ENCODE assay signal across 1 cellular context in genomic region chr20:31699801-31700728, GRCh38.
TF ChIP-seq lines count a peak whose summit lies in the region.

No MANE protein-coding gene starts in this region.

TF ChIP-seq in HepG2, 621 proteins besides CTCF, POLR2A, EP300 and RAD21 (continued from another document and continues in another):
- TF ChIP-seq ZNF547 (CRISPR knock-in tag; IDR thresholded peaks at IDR 0.05) (0 out of 2 replicates have a peak, but pooled peaks have one; percentile 71), KAT7 (CRISPR knock-in tag; IDR thresholded peaks at IDR 0.05; ENCODE audit: borderline replicate concordance) (no peak), ARID2 (CRISPR knock-in tag; IDR thresholded peaks at IDR 0.05; ENCODE audit: borderline replicate concordance) (no peak), ZNF333 (CRISPR knock-in tag; IDR thresholded peaks at IDR 0.05; ENCODE audit: borderline replicate concordance) (no peak), ASH2L (IDR thresholded peaks at IDR 0.05; ENCODE audit: insufficient read length, low read depth, low read length) (no peak), ZNF558 (CRISPR knock-in tag; IDR thresholded peaks at IDR 0.05; ENCODE audit: borderline replicate concordance) (no peak), ZNF232 (CRISPR knock-in tag; IDR thresholded peaks at IDR 0.05; ENCODE audit: borderline replicate concordance) (no peak), FOXA3 (CRISPR knock-in tag; IDR thresholded peaks at IDR 0.05) (peak; percentile 29; the same call in 1 of the 2 replicates), MXD4 (CRISPR knock-in tag; IDR thresholded peaks at IDR 0.05) (no peak), ZFP37 (CRISPR knock-in tag; IDR thresholded peaks at IDR 0.05; ENCODE audit: borderline replicate concordance) (no peak), ATF7 (IDR thresholded peaks at IDR 0.05) (no peak), ATF7 (CRISPR knock-in tag; IDR thresholded peaks at IDR 0.05) (0 out of 2 replicates have a peak, but pooled peaks have one; percentile 4), HNRNPLL (IDR thresholded peaks at IDR 0.05; ENCODE audit: low read depth, low read length, poor library complexity, severe bottlenecking) (no peak), MTF2 (CRISPR knock-in tag; IDR thresholded peaks at IDR 0.05; ENCODE audit: borderline replicate concordance) (no peak), ZNF784 (CRISPR knock-in tag; IDR thresholded peaks at IDR 0.05; ENCODE audit: borderline replicate concordance) (peak; percentile 24; the same call in 1 of the 2 replicates), HBP1 (CRISPR knock-in tag; IDR thresholded peaks at IDR 0.05; ENCODE audit: low read depth) (0 out of 2 replicates have a peak, but pooled peaks have one; percentile 49), NFE2L1 (CRISPR knock-in tag; IDR thresholded peaks at IDR 0.05; ENCODE audit: borderline replicate concordance) (no peak), RBFOX2 (IDR thresholded peaks at IDR 0.05; ENCODE audit: low read depth, low read length) (peak; percentile 59), FOXP1 (IDR thresholded peaks at IDR 0.05) (no peak), FOXP1 (CRISPR knock-in tag; IDR thresholded peaks at IDR 0.05) (peak; percentile 27; the same call in 1 of the 2 replicates), ZNF431 (CRISPR knock-in tag; IDR thresholded peaks at IDR 0.05; ENCODE audit: borderline replicate concordance, low read depth) (no peak), HNRNPL (IDR thresholded peaks at IDR 0.05; ENCODE audit: low read depth, low read length) (0 out of 2 replicates have a peak, but pooled peaks have one; percentile 54), KDM2A (CRISPR knock-in tag; IDR thresholded peaks at IDR 0.05; ENCODE audit: borderline replicate concordance, low read depth) (no peak), BORCS8-MEF2B (CRISPR knock-in tag; IDR thresholded peaks at IDR 0.05) (0 out of 2 replicates have a peak, but pooled peaks have one; percentile 40), ELF1 (CRISPR knock-in tag; IDR thresholded peaks at IDR 0.05) (no peak), MIER2 (CRISPR knock-in tag; IDR thresholded peaks at IDR 0.05) (no peak), ZMAT3 (CRISPR knock-in tag; conservative IDR thresholded peaks at IDR 0.05) (no peak), ZNF724P (CRISPR knock-in tag; IDR thresholded peaks at IDR 0.05; ENCODE audit: borderline replicate concordance) (0 out of 2 replicates have a peak, but pooled peaks have one; percentile 49), TAF1 (CRISPR knock-in tag; IDR thresholded peaks at IDR 0.05) (peak; percentile 14; the same call in 1 of the 2 replicates), SOX13 (IDR thresholded peaks at IDR 0.05) (no peak), SOX13 (CRISPR knock-in tag; conservative IDR thresholded peaks at IDR 0.05 in 1 of 2, IDR thresholded peaks at IDR 0.05 in 1 of 2) (0 out of 4 replicates have a peak, but pooled peaks of 1 of the 2 experiments have one; percentile 21), HMGXB3 (CRISPR knock-in tag; IDR thresholded peaks at IDR 0.05; ENCODE audit: borderline replicate concordance) (no peak), NCOA2 (CRISPR knock-in tag; IDR thresholded peaks at IDR 0.05) (peak; percentile 23; the same call in 1 of the 2 replicates), KLF11 (CRISPR knock-in tag; IDR thresholded peaks at IDR 0.05) (no peak), KDM3A (CRISPR knock-in tag; IDR thresholded peaks at IDR 0.05; ENCODE audit: low read depth) (no peak), DPF2 (CRISPR knock-in tag; IDR thresholded peaks at IDR 0.05; ENCODE audit: borderline replicate concordance, low read depth) (no peak), ZNF629 (CRISPR knock-in tag; conservative IDR thresholded peaks at IDR 0.05) (no peak), RBM22 (optimal IDR thresholded peaks at IDR 0.05; ENCODE audit: low read length) (peak; percentile 47), ZNF572 (CRISPR knock-in tag; IDR thresholded peaks at IDR 0.05) (no peak), ATF3 (CRISPR knock-in tag; IDR thresholded peaks at IDR 0.05) (no peak), NKX3-1 (CRISPR knock-in tag; IDR thresholded peaks at IDR 0.05) (peak; percentile 27; the same call in 1 of the 2 replicates)
- TF ChIP-seq, protein P1, sequence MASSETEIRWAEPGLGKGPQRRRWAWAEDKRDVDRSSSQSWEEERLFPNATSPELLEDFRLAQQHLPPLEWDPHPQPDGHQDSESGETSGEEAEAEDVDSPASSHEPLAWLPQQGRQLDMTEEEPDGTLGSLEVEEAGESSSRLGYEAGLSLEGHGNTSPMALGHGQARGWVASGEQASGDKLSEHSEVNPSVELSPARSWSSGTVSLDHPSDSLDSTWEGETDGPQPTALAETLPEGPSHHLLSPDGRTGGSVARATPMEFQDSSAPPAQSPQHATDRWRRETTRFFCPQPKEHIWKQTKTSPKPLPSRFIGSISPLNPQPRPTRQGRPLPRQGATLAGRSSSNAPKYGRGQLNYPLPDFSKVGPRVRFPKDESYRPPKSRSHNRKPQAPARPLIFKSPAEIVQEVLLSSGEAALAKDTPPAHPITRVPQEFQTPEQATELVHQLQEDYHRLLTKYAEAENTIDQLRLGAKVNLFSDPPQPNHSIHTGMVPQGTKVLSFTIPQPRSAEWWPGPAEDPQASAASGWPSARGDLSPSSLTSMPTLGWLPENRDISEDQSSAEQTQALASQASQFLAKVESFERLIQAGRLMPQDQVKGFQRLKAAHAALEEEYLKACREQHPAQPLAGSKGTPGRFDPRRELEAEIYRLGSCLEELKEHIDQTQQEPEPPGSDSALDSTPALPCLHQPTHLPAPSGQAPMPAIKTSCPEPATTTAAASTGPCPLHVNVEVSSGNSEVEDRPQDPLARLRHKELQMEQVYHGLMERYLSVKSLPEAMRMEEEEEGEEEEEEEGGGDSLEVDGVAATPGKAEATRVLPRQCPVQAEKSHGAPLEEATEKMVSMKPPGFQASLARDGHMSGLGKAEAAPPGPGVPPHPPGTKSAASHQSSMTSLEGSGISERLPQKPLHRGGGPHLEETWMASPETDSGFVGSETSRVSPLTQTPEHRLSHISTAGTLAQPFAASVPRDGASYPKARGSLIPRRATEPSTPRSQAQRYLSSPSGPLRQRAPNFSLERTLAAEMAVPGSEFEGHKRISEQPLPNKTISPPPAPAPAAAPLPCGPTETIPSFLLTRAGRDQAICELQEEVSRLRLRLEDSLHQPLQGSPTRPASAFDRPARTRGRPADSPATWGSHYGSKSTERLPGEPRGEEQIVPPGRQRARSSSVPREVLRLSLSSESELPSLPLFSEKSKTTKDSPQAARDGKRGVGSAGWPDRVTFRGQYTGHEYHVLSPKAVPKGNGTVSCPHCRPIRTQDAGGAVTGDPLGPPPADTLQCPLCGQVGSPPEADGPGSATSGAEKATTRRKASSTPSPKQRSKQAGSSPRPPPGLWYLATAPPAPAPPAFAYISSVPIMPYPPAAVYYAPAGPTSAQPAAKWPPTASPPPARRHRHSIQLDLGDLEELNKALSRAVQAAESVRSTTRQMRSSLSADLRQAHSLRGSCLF (CRISPR knock-in tag; IDR thresholded peaks at IDR 0.05; ENCODE audit: borderline replicate concordance): no peak
- TF ChIP-seq, protein P2, sequence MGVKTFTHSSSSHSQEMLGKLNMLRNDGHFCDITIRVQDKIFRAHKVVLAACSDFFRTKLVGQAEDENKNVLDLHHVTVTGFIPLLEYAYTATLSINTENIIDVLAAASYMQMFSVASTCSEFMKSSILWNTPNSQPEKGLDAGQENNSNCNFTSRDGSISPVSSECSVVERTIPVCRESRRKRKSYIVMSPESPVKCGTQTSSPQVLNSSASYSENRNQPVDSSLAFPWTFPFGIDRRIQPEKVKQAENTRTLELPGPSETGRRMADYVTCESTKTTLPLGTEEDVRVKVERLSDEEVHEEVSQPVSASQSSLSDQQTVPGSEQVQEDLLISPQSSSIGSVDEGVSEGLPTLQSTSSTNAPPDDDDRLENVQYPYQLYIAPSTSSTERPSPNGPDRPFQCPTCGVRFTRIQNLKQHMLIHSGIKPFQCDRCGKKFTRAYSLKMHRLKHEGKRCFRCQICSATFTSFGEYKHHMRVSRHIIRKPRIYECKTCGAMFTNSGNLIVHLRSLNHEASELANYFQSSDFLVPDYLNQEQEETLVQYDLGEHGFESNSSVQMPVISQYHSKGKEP (CRISPR knock-in tag; IDR thresholded peaks at IDR 0.05): no peak
- TF ChIP-seq, protein P3, sequence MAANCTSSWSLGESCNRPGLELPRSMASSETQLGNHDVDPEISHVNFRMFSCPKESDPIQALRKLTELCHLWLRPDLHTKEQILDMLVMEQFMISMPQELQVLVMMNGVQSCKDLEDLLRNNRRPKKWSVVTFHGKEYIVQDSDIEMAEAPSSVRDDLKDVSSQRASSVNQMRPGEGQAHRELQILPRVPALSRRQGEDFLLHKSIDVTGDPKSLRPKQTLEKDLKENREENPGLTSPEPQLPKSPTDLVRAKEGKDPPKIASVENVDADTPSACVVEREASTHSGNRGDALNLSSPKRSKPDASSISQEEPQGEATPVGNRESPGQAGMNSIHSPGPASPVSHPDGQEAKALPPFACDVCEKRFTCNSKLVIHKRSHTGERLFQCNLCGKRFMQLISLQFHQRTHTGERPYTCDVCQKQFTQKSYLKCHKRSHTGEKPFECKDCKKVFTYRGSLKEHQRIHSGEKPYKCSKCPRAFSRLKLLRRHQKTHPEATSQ (CRISPR knock-in tag; IDR thresholded peaks at IDR 0.05; ENCODE audit: borderline replicate concordance): no peak
- TF ChIP-seq, protein P4, sequence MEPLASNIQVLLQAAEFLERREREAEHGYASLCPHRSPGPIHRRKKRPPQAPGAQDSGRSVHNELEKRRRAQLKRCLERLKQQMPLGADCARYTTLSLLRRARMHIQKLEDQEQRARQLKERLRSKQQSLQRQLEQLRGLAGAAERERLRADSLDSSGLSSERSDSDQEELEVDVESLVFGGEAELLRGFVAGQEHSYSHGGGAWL (CRISPR knock-in tag; IDR thresholded peaks at IDR 0.05): 0 out of 2 replicates have a peak, but pooled peaks have one; percentile 20
- TF ChIP-seq, protein P5, sequence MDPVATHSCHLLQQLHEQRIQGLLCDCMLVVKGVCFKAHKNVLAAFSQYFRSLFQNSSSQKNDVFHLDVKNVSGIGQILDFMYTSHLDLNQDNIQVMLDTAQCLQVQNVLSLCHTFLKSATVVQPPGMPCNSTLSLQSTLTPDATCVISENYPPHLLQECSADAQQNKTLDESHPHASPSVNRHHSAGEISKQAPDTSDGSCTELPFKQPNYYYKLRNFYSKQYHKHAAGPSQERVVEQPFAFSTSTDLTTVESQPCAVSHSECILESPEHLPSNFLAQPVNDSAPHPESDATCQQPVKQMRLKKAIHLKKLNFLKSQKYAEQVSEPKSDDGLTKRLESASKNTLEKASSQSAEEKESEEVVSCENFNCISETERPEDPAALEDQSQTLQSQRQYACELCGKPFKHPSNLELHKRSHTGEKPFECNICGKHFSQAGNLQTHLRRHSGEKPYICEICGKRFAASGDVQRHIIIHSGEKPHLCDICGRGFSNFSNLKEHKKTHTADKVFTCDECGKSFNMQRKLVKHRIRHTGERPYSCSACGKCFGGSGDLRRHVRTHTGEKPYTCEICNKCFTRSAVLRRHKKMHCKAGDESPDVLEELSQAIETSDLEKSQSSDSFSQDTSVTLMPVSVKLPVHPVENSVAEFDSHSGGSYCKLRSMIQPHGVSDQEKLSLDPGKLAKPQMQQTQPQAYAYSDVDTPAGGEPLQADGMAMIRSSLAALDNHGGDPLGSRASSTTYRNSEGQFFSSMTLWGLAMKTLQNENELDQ (CRISPR knock-in tag; IDR thresholded peaks at IDR 0.05; ENCODE audit: borderline replicate concordance): no peak
- TF ChIP-seq, protein P6, sequence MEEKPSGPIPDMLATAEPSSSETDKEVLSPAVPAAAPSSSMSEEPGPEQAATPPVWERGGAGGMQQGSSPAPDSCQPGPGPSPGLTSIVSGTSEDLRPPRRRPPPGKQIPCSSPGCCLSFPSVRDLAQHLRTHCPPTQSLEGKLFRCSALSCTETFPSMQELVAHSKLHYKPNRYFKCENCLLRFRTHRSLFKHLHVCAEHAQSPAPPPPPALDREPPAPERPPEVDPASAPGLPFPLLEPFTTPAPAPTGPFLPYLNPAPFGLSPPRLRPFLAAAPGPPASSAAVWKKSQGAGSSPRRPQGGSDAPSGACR (CRISPR knock-in tag; IDR thresholded peaks at IDR 0.05): no peak
